ENCODE assay signal across 8 cellular contexts in genomic region chr11:103202048-103202651, GRCh38.
A peak's percentile ranks its signal among the peaks of the same experiment; 100 is the strongest.
DNase-seq lines count a peak whose midpoint lies in the region; ATAC-seq, FAIRE-seq and TF ChIP-seq lines count a peak whose summit lies in the region.

No MANE protein-coding gene starts in this region.

- POLR2A ChIA-PET in IMR-90 (lab: Charles Lee; ENCODE audit: unreplicated experiment), result no interaction called here

- no TSS peak for BruUV-seq in IMR-90 (replicated peaks; lab: Mats Ljungman, UMichigan)

- H4K8ac ChIP-seq in IMR-90 (ENCODE audit: low read depth in 2 of 2, low read length in 2 of 2), result no peak overlapping the region

- no peak overlapping the region for H3K27ac ChIP-seq in IMR-90 (ENCODE audit: insufficient read depth, low read length)

- H3K14ac ChIP-seq in IMR-90 (replicated peaks; ENCODE audit: low read depth, low read length), result no peak overlapping the region

- no peak overlapping the region for H4K5ac ChIP-seq in IMR-90 (ENCODE audit: low read depth, low read length)

- TF ChIP-seq POLR2A in IMR-90 (IDR thresholded peaks at IDR 0.05; ENCODE audit: low read depth, low read length), result no peak

- no peaks in the 10 kb centered on the region for H3K9me3 ChIP-seq in IMR-90 (ENCODE audit: control insufficient read depth, insufficient read depth, low read length)

- no peak overlapping the region for H3K9ac ChIP-seq in IMR-90 (ENCODE audit: low read depth, low read length)

- no peak overlapping the region for H3K56ac ChIP-seq in IMR-90 (ENCODE audit: extremely low read depth, insufficient read depth, low read length)

- dilution Hi-C loops in IMR-90 (cut with HindIII; ENCODE audit: low sequenced_read_pairs, unreplicated experiment), result no loop called here

- peak; percentile 79 for TF ChIP-seq CTCF in IMR-90 (conservative IDR thresholded peaks at IDR 0.05; ENCODE audit: low read depth, low read length)

- no peaks in the 10 kb centered on the region for H3K9me1 ChIP-seq in IMR-90 (ENCODE audit: insufficient read depth, low read length)

- intact Hi-C loops in IMR-90 (cut with micrococcal nuclease), result loop anchor here (1.0 to 5.0 kb wide), 3 partner anchors 125 to 399 kb away; no protein-coding TSS in a partner anchor

- H4K91ac ChIP-seq in IMR-90 (ENCODE audit: insufficient read depth, low read depth, low read length), result no peak overlapping the region

- WGBS in IMR-90 (ENCODE audit: extremely low coverage in 2 of 2, insufficient read length in 1 of 2), 2 experiments, result no CpG with 5 or more reads among the region's 3 CpGs

- no peak overlapping the region for H3K4ac ChIP-seq in IMR-90 (ENCODE audit: low read depth, low read length)

- H2BK15ac ChIP-seq in IMR-90 (ENCODE audit: low read depth, low read length), result no peak overlapping the region

- H2AFZ ChIP-seq in IMR-90 (replicated peaks; ENCODE audit: low read length, poor library complexity), result no peak overlapping the region

- DNase-seq in Caki2 (ENCODE audit: low read depth) (peak; percentile 5), IMR-90 (peak; percentile 63), iPS-NIHi7 (ENCODE audit: extremely low spot score) (peak; percentile 35), inferior parietal cortex (ENCODE audit: extremely low spot score) (no peak)

- no peak overlapping the region for H3K23ac ChIP-seq in IMR-90 (ENCODE audit: low read depth, low read length)

- no peak overlapping the region for H2BK120ac ChIP-seq in IMR-90 (ENCODE audit: low read depth, low read length)

- H3K36me3 ChIP-seq in IMR-90 (ENCODE audit: control insufficient read depth, insufficient read depth, low read length), result peaks cover 6% of the 10 kb centered on the region

- peak; percentile 90 for FAIRE-seq in TTC549 (lab: Jason Lieb, UNC)

- in situ Hi-C loops in Caki2 (cut with HindIII; ENCODE audit: low pct_unique_long_range_greater_than_20kb, low sequenced_read_pairs), result no loop called here
- in situ Hi-C loops in IMR-90 (cut with MboI; ENCODE audit: low sequenced_read_pairs), result no loop called here

- peak; percentile 60 for ATAC-seq in IMR-90 (ENCODE audit: low read depth)
- ATAC-seq in GM19351 (IDR thresholded peaks at IDR 0.05; ENCODE audit: unreplicated experiment), result no peak
- ATAC-seq in HG03045 (IDR thresholded peaks at IDR 0.05; ENCODE audit: unreplicated experiment), result no peak
- no peak for ATAC-seq in GM18867 (IDR thresholded peaks at IDR 0.05; ENCODE audit: unreplicated experiment)

- peaks cover 2% of the 10 kb centered on the region; the same call in 1 of the 2 replicates for H3K4me1 ChIP-seq in IMR-90 (ENCODE audit: control insufficient read depth, insufficient read depth, low read length)

- H4K20me1 ChIP-seq in IMR-90 (ENCODE audit: insufficient read depth, low read length), result no peaks in the 10 kb centered on the region

- no peak overlapping the region for H2BK5ac ChIP-seq in IMR-90 (ENCODE audit: low read depth, low read length, poor library complexity, severe bottlenecking)

- no peaks in the 10 kb centered on the region for H3K79me1 ChIP-seq in IMR-90 (ENCODE audit: low read depth in 1 of 2, low read length in 2 of 2)

- H3K4me2 ChIP-seq in IMR-90 (ENCODE audit: low read depth, low read length), result no peak overlapping the region

- peak; percentile 74 for TF ChIP-seq RAD21 in IMR-90 (IDR thresholded peaks at IDR 0.05; ENCODE audit: low read length)

- no peak overlapping the region for H3K18ac ChIP-seq in IMR-90 (ENCODE audit: low read depth, low read length)

- no peak overlapping the region for H3K4me3 ChIP-seq in IMR-90 (ENCODE audit: insufficient read depth, low read depth, low read length)

- H2AK5ac ChIP-seq in IMR-90 (ENCODE audit: low read depth, low read length), result no peak overlapping the region

- CTCF ChIA-PET in IMR-90 (lab: Yijun Ruan, JAX), result interaction anchor here (0.5 to 1.6 kb wide), 8 partner anchors 9 to 665 kb away, joined by 3 to 5 read pairs (median 3); no protein-coding TSS in a partner anchor

- H3K27me3 ChIP-seq in IMR-90 (ENCODE audit: control insufficient read depth, insufficient read depth, low read length), result no peaks in the 10 kb centered on the region

- no peak overlapping the region for H2AK9ac ChIP-seq in IMR-90 (replicated peaks; ENCODE audit: low read depth, low read length, poor library complexity)

- no peak overlapping the region for H2BK20ac ChIP-seq in IMR-90 (ENCODE audit: low read depth, low read length)

TF ChIP-seq in IMR-90, 13 proteins besides CTCF, POLR2A, EP300 and RAD21:
- TF ChIP-seq SMC3 (IDR thresholded peaks at IDR 0.05; ENCODE audit: low read depth, low read length) (peak; percentile 75), MAZ (IDR thresholded peaks at IDR 0.05; ENCODE audit: borderline replicate concordance, low read depth, low read length) (no peak)
